Comparison of ENCODE assay signal across 8 cellular contexts in genomic region chrX:8971116-8971515, GRCh38.
DNase-seq lines count a peak whose midpoint lies in the region; ATAC-seq, FAIRE-seq and TF ChIP-seq lines count a peak whose summit lies in the region.

No MANE protein-coding gene starts in this region.

- H3K9me3 Mint-ChIP-seq in Calu3 (ENCODE audit: low read depth, unreplicated experiment) = no peaks in the 10 kb centered on the region

- intact Hi-C loops in Calu3 (cut with micrococcal nuclease; ENCODE audit: unreplicated experiment) = loop anchor here (1.0 to 5.0 kb wide), 8 partner anchors 102 to 738 kb away; no protein-coding TSS in a partner anchor

- H3K4me2 ChIP-seq in hepatocyte = no peak overlapping the region

- TF ChIP-seq EP300 in upper lobe of left lung (IDR thresholded peaks at IDR 0.05) = no peak

- 68% methylated on average over 1 of the region's 1 CpG for WGBS in hepatocyte (ENCODE audit: low lambda C conversion rate, missing lambda C conversion rate)
- WGBS in upper lobe of left lung, 2 donors = 44 to 50% methylated on average over 1 of the region's 1 CpG

- no peaks in the 10 kb centered on the region for H4K20me1 ChIP-seq in hepatocyte (ENCODE audit: insufficient read depth, poor library complexity, severe bottlenecking)

- H3K27me3 Mint-ChIP-seq in Calu3 (ENCODE audit: unreplicated experiment) = no peaks in the 10 kb centered on the region

- TF ChIP-seq POLR2A in upper lobe of left lung (IDR thresholded peaks at IDR 0.05) = no peak

- H3K4me3 Mint-ChIP-seq in Calu3 (ENCODE audit: low read depth, unreplicated experiment) = no peak overlapping the region

- no peaks in the 10 kb centered on the region for H3K36me3 Mint-ChIP-seq in Calu3 (ENCODE audit: insufficient read depth, unreplicated experiment)

- H3K4me1 Mint-ChIP-seq in Calu3 (ENCODE audit: low read depth, unreplicated experiment) = peaks cover 12% of the 10 kb centered on the region

- H2AFZ ChIP-seq in hepatocyte = no peak overlapping the region

- TF ChIP-seq CTCF in hepatocyte (IDR thresholded peaks at IDR 0.05; ENCODE audit: poor library complexity) = peak; percentile 41
- peak in 4 of 6 experiments; percentile 35 to 53 (median 43) for TF ChIP-seq CTCF in upper lobe of left lung (IDR thresholded peaks at IDR 0.05)
- TF ChIP-seq CTCF in Calu3 (IDR thresholded peaks at IDR 0.05; ENCODE audit: unreplicated experiment) = no peak

- no peaks in the 10 kb centered on the region for H3K79me2 ChIP-seq in hepatocyte

- CTCF ChIA-PET in Calu3 (lab: Charles Lee) = interaction anchor here (1.0 kb wide), 1 partner anchor 492 kb away, joined by 4 read pairs; no protein-coding TSS in a partner anchor

- H3K4me1 ChIP-seq in hepatocyte (ENCODE audit: insufficient read depth) (no peaks in the 10 kb centered on the region), upper lobe of left lung (no peaks in the 10 kb centered on the region)

- no TSS peak for BruUV-seq in Calu3 (replicated peaks; lab: Mats Ljungman, UMichigan)

- H3K27ac Mint-ChIP-seq in Calu3 (ENCODE audit: unreplicated experiment) = no peak overlapping the region

- no peaks in the 10 kb centered on the region for H3K9me2 ChIP-seq in hepatocyte (replicated peaks; ENCODE audit: insufficient read depth)

- no peak overlapping the region for H3K27ac ChIP-seq in hepatocyte
- no peak overlapping the region for H3K27ac ChIP-seq in upper lobe of left lung

- H3K36me3 ChIP-seq in hepatocyte (replicated peaks; ENCODE audit: insufficient read depth, low read depth) = no peaks in the 10 kb centered on the region
- no peaks in the 10 kb centered on the region for H3K36me3 ChIP-seq in upper lobe of left lung

- H3K4me3 ChIP-seq in hepatocyte = no peak overlapping the region
- H3K4me3 ChIP-seq in upper lobe of left lung = no peak overlapping the region

- DNase-seq in NCI-H2107 treated with DMSO at 0.1 percent for 48 hours (lab: John Stamatoyannopoulos, UW; ENCODE audit: unreplicated experiment) (peak; percentile 19), NCI-H2107 (lab: John Stamatoyannopoulos, UW) (no peak), HTR-8/SVneo (ENCODE audit: insufficient read length, low spot score) (peak; percentile 7), SW 1271 (lab: John Stamatoyannopoulos, UW) (peak; percentile 1 to 13), hepatocyte (ENCODE audit: low spot score) (peak; percentile 33), upper lobe of left lung (no peak), Calu3 (no peak)

- H3K9me3 ChIP-seq in hepatocyte (ENCODE audit: low read depth) (no peaks in the 10 kb centered on the region), upper lobe of left lung (no peaks in the 10 kb centered on the region)

- H3K27me3 ChIP-seq in hepatocyte = no peaks in the 10 kb centered on the region
- H3K27me3 ChIP-seq in upper lobe of left lung = no peaks in the 10 kb centered on the region

- no peak for FAIRE-seq in HTR-8/SVneo (lab: Jason Lieb, UNC)

- ATAC-seq in upper lobe of left lung (ENCODE audit: low FRiP score in 2 of 2) (peak in 1 of 2 donors; percentile 56), HG02798 (IDR thresholded peaks at IDR 0.05; ENCODE audit: poor library complexity, unreplicated experiment) (no peak)

Comparison
In these comparisons a context has a peak if more than half of its experiments do, and no peak if none do; other contexts are left out.
1. DNase-seq: peak in NCI-H2107 treated with DMSO at 0.1 percent for 48 hours (single experiment), HTR-8/SVneo (single experiment), SW 1271 (2 of 2) and hepatocyte (single experiment); none in NCI-H2107 (single experiment), upper lobe of left lung (0 of 2) and Calu3 (single experiment).